In the genomic region with DNA sequence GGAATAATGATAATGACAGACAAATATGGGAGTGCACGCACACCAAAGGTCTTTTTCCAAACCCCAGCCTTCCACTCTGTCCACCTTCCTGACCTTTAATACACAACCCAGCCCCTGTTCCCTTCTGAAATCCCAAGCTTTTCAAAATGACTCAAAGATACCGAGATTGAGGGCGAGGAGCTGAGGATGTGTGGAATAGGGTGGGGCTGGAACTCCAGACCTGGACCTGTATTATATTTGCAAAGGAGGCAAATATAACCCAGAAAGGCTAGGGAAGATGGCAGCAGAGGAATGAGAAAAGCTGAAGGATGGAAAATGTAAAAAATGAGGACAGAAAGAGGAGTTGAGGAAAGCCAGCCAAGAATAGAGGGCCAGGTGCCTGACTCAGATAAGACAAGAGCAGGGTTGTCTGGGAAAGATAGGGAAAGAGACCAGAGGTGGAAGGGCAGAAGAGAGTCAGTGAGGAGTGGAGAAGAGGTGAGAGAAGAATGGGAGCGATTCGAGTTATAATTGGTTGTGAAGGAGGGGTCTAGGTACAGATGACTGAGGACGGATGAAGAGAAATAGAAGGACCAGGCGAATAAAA, we compare ENCODE assay signal across 8 cellular contexts. TPM values are rescaled to one million over a fixed set of nuclear protein-coding genes. Genes with fewer than 3 reads are reported as not detected.
DNase-seq lines count a peak whose midpoint lies in the region; ATAC-seq and TF ChIP-seq lines count a peak whose summit lies in the region.

No MANE protein-coding gene starts in this region.

- H3K9ac ChIP-seq in OCI-LY3 (ENCODE audit: low read length) = peak overlapping the region; percentile 59; the same call in 1 of the 2 replicates

- peaks cover 12% of the 10 kb centered on the region; the same call in 1 of the 2 replicates for H3K27me3 ChIP-seq in GM23338 (ENCODE audit: insufficient read depth)
- H3K27me3 ChIP-seq in OCI-LY3 (ENCODE audit: low read depth, low read length) = peaks cover 62% of the 10 kb centered on the region
- no peaks in the 10 kb centered on the region for H3K27me3 ChIP-seq in ovary

- H3K4me1 Mint-ChIP-seq in GM23338 = peaks cover 55% of the 10 kb centered on the region
- peaks cover 34 to 36% of the 10 kb centered on the region in 2 donors for H3K4me1 Mint-ChIP-seq in effector memory CD8-positive, alpha-beta T cell (ENCODE audit: low read depth in 2 of 2)

- no peak for TF ChIP-seq EP300 in ovary (IDR thresholded peaks at IDR 0.05)

- H3K36me3 ChIP-seq in GM23338 (ENCODE audit: insufficient read depth) (no peaks in the 10 kb centered on the region), OCI-LY3 (replicated peaks; ENCODE audit: low read depth, low read length) (no peaks in the 10 kb centered on the region), ovary (no peaks in the 10 kb centered on the region)

- H3K27me3 Mint-ChIP-seq in GM23338 (ENCODE audit: insufficient read depth, low read depth, poor library complexity) = peaks cover 37% of the 10 kb centered on the region
- peaks cover 17 to 37% of the 10 kb centered on the region in 2 donors for H3K27me3 Mint-ChIP-seq in effector memory CD8-positive, alpha-beta T cell

- H3K9me2 ChIP-seq in GM23338 (ENCODE audit: insufficient read depth) = peaks cover 13% of the 10 kb centered on the region

- H3K27ac ChIP-seq in GM23338 (ENCODE audit: low read depth) = peak overlapping the region; percentile 97
- no peak overlapping the region for H3K27ac ChIP-seq in OCI-LY3 (ENCODE audit: low read length)
- H3K27ac ChIP-seq in ovary = peak overlapping the region; percentile 91 to 100

- H3F3A ChIP-seq in GM23338 (replicated peaks; ENCODE audit: low read depth) = peaks cover 36% of the 10 kb centered on the region

- ATAC-seq in GM23338 (no peak), HG02623 (IDR thresholded peaks at IDR 0.05; ENCODE audit: unreplicated experiment) (no peak)
- ATAC-seq in effector memory CD8-positive, alpha-beta T cell (replicated peaks) = no peak

- peaks cover 35% of the 10 kb centered on the region for H3K4me1 ChIP-seq in GM23338 (ENCODE audit: insufficient read depth)
- H3K4me1 ChIP-seq in OCI-LY3 (ENCODE audit: low read length) = peaks cover 26% of the 10 kb centered on the region
- H3K4me1 ChIP-seq in ovary (ENCODE audit: insufficient read depth) = peaks cover 23% of the 10 kb centered on the region

- peaks cover 8% of the 10 kb centered on the region; the same call in 2 of the 3 replicates for H3K36me3 Mint-ChIP-seq in GM23338 (ENCODE audit: low read depth)
- H3K36me3 Mint-ChIP-seq in effector memory CD8-positive, alpha-beta T cell (ENCODE audit: insufficient read depth) = peaks cover 11% of the 10 kb centered on the region

- no peak for TF ChIP-seq POLR2A in ovary (IDR thresholded peaks at IDR 0.05)

- H3K9me3 Mint-ChIP-seq in GM23338 = no peaks in the 10 kb centered on the region; the same call in 1 of the 3 replicates
- H3K9me3 Mint-ChIP-seq in effector memory CD8-positive, alpha-beta T cell = no peaks in the 10 kb centered on the region

- H3K79me2 ChIP-seq in GM23338 (replicated peaks; ENCODE audit: insufficient read depth) (peaks cover 20% of the 10 kb centered on the region), OCI-LY3 (ENCODE audit: low read length) (no peaks in the 10 kb centered on the region)

- TF ChIP-seq CTCF in GM23338 (conservative IDR thresholded peaks at IDR 0.05; ENCODE audit: low read depth in 2 of 2) (no peak), OCI-LY3 (IDR thresholded peaks at IDR 0.05; ENCODE audit: low read depth, low read length) (no peak), ovary (IDR thresholded peaks at IDR 0.05) (no peak)

- intact Hi-C loops in ovary (cut with DNase I) (no loop called here), posterior vena cava (cut with DNase I) (no loop called here)

- peak overlapping the region; percentile 75 for H3K4me2 ChIP-seq in GM23338
- peak overlapping the region; percentile 94 for H3K4me2 ChIP-seq in OCI-LY3 (ENCODE audit: low read length)

- H3K4me3 ChIP-seq in GM23338 (peak overlapping the region; percentile 98), OCI-LY3 (ENCODE audit: low read length) (peak overlapping the region; percentile 91), ovary (peak overlapping the region; percentile 68)

- 10 to 16% (median 15%) methylated on average over 7 of the region's 7 CpGs for WGBS in ovary, 3 donors

- no peaks in the 10 kb centered on the region for H3K9me3 ChIP-seq in OCI-LY3 (ENCODE audit: insufficient read depth, low read length)
- H3K9me3 ChIP-seq in ovary = no peaks in the 10 kb centered on the region

- no peak overlapping the region for H3K27ac Mint-ChIP-seq in GM23338
- peak overlapping the region in 1 of 2 donors; percentile 46 for H3K27ac Mint-ChIP-seq in effector memory CD8-positive, alpha-beta T cell

- DNase-seq in GM23338 (ENCODE audit: low spot score) = no peak
- DNase-seq in effector memory CD8-positive, alpha-beta T cell = no peak
- DNase-seq in ovary = no peak
- DNase-seq in hypothalamus (lab: John Stamatoyannopoulos, UW) = no peak
- no peak for DNase-seq in hippocampal formation (lab: John Stamatoyannopoulos, UW)
- DNase-seq in posterior vena cava (ENCODE audit: low spot score) = no peak

- H4K20me1 ChIP-seq in GM23338 (replicated peaks; ENCODE audit: insufficient read depth) (peaks cover 17% of the 10 kb centered on the region), OCI-LY3 (ENCODE audit: insufficient read depth, low read length) (no peaks in the 10 kb centered on the region)

- H2AFZ ChIP-seq in GM23338 = no peak overlapping the region
- no peak overlapping the region for H2AFZ ChIP-seq in OCI-LY3 (ENCODE audit: low read depth, low read length)

- H3K4me3 Mint-ChIP-seq in GM23338 = peak overlapping the region; percentile 69
- H3K4me3 Mint-ChIP-seq in effector memory CD8-positive, alpha-beta T cell = peak overlapping the region; percentile 44 to 75

TF ChIP-seq in GM23338, 12 proteins besides CTCF, POLR2A, EP300 and RAD21 (continues in another document):
- TF ChIP-seq ZNF331 (CRISPR knock-in tag; IDR thresholded peaks at IDR 0.05; ENCODE audit: low read depth) = no peak
- no peak for TF ChIP-seq ZNF114 (CRISPR knock-in tag; IDR thresholded peaks at IDR 0.05)

RNA-seq across cellular contexts. Expression of gene PTMS, which starts 1.0 kb away (rescaled TPM):
- total RNA-seq in GM23338 (2014; rRNA removed; shearing (Covaris generic)) = 82.4 and 111 TPM in 2 replicates
- polyA plus RNA-seq in GM23338 (2016; fragmentation: Nextera tagmentation; extraction: Ambion mirVana) (238 and 270 TPM in 2 replicates), ovary (100 to 1,000 TPM; 550 to 594 TPM)
- total RNA-seq in ovary (1,000 to 10,000 TPM in 1 of 7 donors, 100 to 1,000 TPM in 6; 100 to 1,013 (median 576) TPM), posterior vena cava (100 to 1,000 TPM; 373 to 398 TPM)

RNA-seq across cellular contexts. Expression of gene LAG3, which starts 7.2 kb away (rescaled TPM):
- total RNA-seq in GM23338 (2014; rRNA removed; shearing (Covaris generic)) = 1.0 and 4.7 TPM in 2 replicates
- 3.7 and 3.9 TPM in 2 replicates for polyA plus RNA-seq in GM23338 (2016; fragmentation: Nextera tagmentation; extraction: Ambion mirVana)
- total RNA-seq in ovary = 10 to 100 TPM in 6 of 7 donors, 1 to 10 TPM in 1; 8.5 to 21.8 (median 16.0) TPM
- 10 to 100 TPM in 1 of 2 donors, 1 to 10 TPM in 1; 4.7 to 13.7 TPM for polyA plus RNA-seq in ovary
- total RNA-seq in posterior vena cava = 1 to 10 TPM in 1 of 2 donors, under 1 TPM in 1; 0.57 to 1.2 TPM

RNA-seq across cellular contexts. Expression of gene MLF2, which starts 12.2 kb away (rescaled TPM):
- total RNA-seq in GM23338 (2014; rRNA removed; shearing (Covaris generic)) = 289 and 292 TPM in 2 replicates
- polyA plus RNA-seq in GM23338 (2016; fragmentation: Nextera tagmentation; extraction: Ambion mirVana) = 280 and 283 TPM in 2 replicates
- total RNA-seq in ovary = 100 to 1,000 TPM in 6 of 7 donors, 10 to 100 TPM in 1; 64.1 to 162 (median 141) TPM
- 100 to 1,000 TPM; 130 to 138 TPM for polyA plus RNA-seq in ovary
- 100 to 1,000 TPM; 106 to 145 TPM for total RNA-seq in posterior vena cava

RNA-seq across cellular contexts. Expression of gene CD4, which starts 24.2 kb away (rescaled TPM):
- total RNA-seq in GM23338 (2014; rRNA removed; shearing (Covaris generic)) = 1.5 and 2.2 TPM in 2 replicates
- 2.0 and 2.1 TPM in 2 replicates for polyA plus RNA-seq in GM23338 (2016; fragmentation: Nextera tagmentation; extraction: Ambion mirVana)
- 10 to 100 TPM in 4 of 7 donors, 1 to 10 TPM in 3; 2.1 to 12.5 (median 10.3) TPM for total RNA-seq in ovary
- polyA plus RNA-seq in ovary = 10 to 100 TPM in 1 of 2 donors, 1 to 10 TPM in 1; 7.3 to 40.2 TPM
- 10 to 100 TPM; 12.9 to 36.0 TPM for total RNA-seq in posterior vena cava

RNA-seq across cellular contexts. Expression of gene COPS7A, which starts 41.3 kb away (rescaled TPM):
- 51.9 and 53.9 TPM in 2 replicates for total RNA-seq in GM23338 (2014; rRNA removed; shearing (Covaris generic))
- polyA plus RNA-seq in GM23338 (2016; fragmentation: Nextera tagmentation; extraction: Ambion mirVana) (36.9 and 37.7 TPM in 2 replicates), ovary (10 to 100 TPM; 45.7 to 74.8 TPM)
- total RNA-seq in ovary (10 to 100 TPM; 36.4 to 61.4 (median 48.4) TPM), posterior vena cava (10 to 100 TPM; 46.0 to 54.5 TPM)
